Comparison of ENCODE assay signal across 1 cellular context in the genomic region with DNA sequence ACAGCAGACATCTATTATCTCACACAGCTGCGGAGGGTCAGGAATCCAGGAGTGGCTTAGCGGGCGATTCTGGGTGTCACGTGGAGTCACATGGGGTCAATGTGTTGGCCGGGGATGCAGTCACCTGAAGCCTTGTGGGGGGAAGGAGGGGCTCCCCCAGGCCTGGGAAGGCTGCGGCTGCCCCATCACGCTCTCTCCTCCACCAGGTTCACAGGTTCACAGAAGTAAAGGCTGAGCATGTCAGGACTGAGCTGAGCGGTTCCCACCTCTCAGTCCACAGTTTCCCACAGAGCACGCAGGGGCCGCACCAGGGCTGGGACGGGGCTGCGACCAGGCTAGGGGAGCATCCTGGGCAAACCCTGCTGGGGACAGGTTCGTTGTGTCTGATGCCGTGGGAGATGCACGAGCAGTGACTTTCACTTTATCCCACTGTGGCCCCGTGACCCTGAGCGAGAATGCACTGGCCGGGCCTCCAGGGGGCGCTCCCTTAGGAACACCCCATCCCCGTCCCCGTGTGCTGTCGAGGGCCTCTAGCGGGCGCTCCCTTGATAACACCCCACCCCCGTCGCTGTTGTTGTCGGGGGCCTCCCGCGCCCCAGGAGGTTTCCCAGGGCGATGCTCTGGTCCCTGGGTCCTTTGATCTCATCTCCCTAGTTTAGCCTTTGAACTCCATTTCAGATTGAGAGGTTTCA.
TF ChIP-seq lines count a peak whose summit lies in the region.

No MANE protein-coding gene starts in this region.

TF ChIP-seq in GM12878, 131 proteins besides CTCF, POLR2A, EP300 and RAD21 (continued from another document and continues in another):
- no peak for TF ChIP-seq CEBPZ (IDR thresholded peaks at IDR 0.05; ENCODE audit: low read depth, low read length)
- peak; percentile 79 for TF ChIP-seq ATF7 (IDR thresholded peaks at IDR 0.05; ENCODE audit: low read depth)
- TF ChIP-seq RBBP5 (conservative IDR thresholded peaks at IDR 0.05): no peak
- TF ChIP-seq, protein P1, sequence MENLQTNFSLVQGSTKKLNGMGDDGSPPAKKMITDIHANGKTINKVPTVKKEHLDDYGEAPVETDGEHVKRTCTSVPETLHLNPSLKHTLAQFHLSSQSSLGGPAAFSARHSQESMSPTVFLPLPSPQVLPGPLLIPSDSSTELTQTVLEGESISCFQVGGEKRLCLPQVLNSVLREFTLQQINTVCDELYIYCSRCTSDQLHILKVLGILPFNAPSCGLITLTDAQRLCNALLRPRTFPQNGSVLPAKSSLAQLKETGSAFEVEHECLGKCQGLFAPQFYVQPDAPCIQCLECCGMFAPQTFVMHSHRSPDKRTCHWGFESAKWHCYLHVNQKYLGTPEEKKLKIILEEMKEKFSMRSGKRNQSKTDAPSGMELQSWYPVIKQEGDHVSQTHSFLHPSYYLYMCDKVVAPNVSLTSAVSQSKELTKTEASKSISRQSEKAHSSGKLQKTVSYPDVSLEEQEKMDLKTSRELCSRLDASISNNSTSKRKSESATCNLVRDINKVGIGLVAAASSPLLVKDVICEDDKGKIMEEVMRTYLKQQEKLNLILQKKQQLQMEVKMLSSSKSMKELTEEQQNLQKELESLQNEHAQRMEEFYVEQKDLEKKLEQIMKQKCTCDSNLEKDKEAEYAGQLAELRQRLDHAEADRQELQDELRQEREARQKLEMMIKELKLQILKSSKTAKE (IDR thresholded peaks at IDR 0.05; ENCODE audit: low read depth, poor library complexity, severe bottlenecking): peak; percentile 92
- peak; percentile 87 for TF ChIP-seq RELA (IDR thresholded peaks at IDR 0.05; ENCODE audit: borderline replicate concordance, partially characterized antibody)
- TF ChIP-seq TCF7 (IDR thresholded peaks at IDR 0.05; ENCODE audit: borderline replicate concordance): no peak
- TF ChIP-seq, protein P2, sequence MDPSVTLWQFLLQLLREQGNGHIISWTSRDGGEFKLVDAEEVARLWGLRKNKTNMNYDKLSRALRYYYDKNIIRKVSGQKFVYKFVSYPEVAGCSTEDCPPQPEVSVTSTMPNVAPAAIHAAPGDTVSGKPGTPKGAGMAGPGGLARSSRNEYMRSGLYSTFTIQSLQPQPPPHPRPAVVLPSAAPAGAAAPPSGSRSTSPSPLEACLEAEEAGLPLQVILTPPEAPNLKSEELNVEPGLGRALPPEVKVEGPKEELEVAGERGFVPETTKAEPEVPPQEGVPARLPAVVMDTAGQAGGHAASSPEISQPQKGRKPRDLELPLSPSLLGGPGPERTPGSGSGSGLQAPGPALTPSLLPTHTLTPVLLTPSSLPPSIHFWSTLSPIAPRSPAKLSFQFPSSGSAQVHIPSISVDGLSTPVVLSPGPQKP (IDR thresholded peaks at IDR 0.05; ENCODE audit: low read depth, low read length): no peak; the same call in 1 of the 2 replicates
- no peak for TF ChIP-seq ZZZ3 (IDR thresholded peaks at IDR 0.05; ENCODE audit: control insufficient read depth, insufficient read length, low read depth)
- peak; percentile 76; the same call in 1 of the 2 replicates for TF ChIP-seq DPF2 (IDR thresholded peaks at IDR 0.05)
- TF ChIP-seq CREM (IDR thresholded peaks at IDR 0.05; ENCODE audit: low read depth): peak; percentile 69
- TF ChIP-seq SMAD5 (IDR thresholded peaks at IDR 0.05; ENCODE audit: low read depth): no peak
- peak; percentile 77 for TF ChIP-seq MTA2 (IDR thresholded peaks at IDR 0.05; ENCODE audit: low read depth)
- peak; percentile 42; the same call in 1 of the 2 replicates for TF ChIP-seq CHD2 (IDR thresholded peaks at IDR 0.05; ENCODE audit: borderline replicate concordance, low read depth, low read length)
- no peak for TF ChIP-seq MYC (IDR thresholded peaks at IDR 0.05; ENCODE audit: insufficient read depth, insufficient read length, insufficient replicate concordance, low read length, severe bottlenecking)
- no peak for TF ChIP-seq RCOR1 (conservative IDR thresholded peaks at IDR 0.05; ENCODE audit: low read depth, low read length)
- TF ChIP-seq, protein P3, sequence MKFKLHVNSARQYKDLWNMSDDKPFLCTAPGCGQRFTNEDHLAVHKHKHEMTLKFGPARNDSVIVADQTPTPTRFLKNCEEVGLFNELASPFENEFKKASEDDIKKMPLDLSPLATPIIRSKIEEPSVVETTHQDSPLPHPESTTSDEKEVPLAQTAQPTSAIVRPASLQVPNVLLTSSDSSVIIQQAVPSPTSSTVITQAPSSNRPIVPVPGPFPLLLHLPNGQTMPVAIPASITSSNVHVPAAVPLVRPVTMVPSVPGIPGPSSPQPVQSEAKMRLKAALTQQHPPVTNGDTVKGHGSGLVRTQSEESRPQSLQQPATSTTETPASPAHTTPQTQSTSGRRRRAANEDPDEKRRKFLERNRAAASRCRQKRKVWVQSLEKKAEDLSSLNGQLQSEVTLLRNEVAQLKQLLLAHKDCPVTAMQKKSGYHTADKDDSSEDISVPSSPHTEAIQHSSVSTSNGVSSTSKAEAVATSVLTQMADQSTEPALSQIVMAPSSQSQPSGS (IDR thresholded peaks at IDR 0.05; ENCODE audit: low read length): peak; percentile 76
- no peak for TF ChIP-seq MTA3 (IDR thresholded peaks at IDR 0.05; ENCODE audit: borderline replicate concordance, low read length)
- peak; percentile 87 for TF ChIP-seq SMC3 (IDR thresholded peaks at IDR 0.05; ENCODE audit: borderline replicate concordance, low read length)
- TF ChIP-seq STAT3 (IDR thresholded peaks at IDR 0.05; ENCODE audit: low read depth, low read length): 0 out of 2 replicates have a peak, but pooled peaks have one; percentile 28
- TF ChIP-seq ETV6 (conservative IDR thresholded peaks at IDR 0.05 in 1 of 2, IDR thresholded peaks at IDR 0.05 in 1 of 2; ENCODE audit: borderline replicate concordance in 1 of 2, low read depth in 1 of 2): peak in 1 of 2 experiments; percentile 20; a peak in 1 of 4 replicates
- peak; percentile 25; the same call in 1 of the 2 replicates for TF ChIP-seq SIN3A (IDR thresholded peaks at IDR 0.05; ENCODE audit: low read depth, low read length)
- no peak for TF ChIP-seq E2F8 (IDR thresholded peaks at IDR 0.05; ENCODE audit: low read depth, partially characterized antibody)
- peak; percentile 91 for TF ChIP-seq ZNF687 (IDR thresholded peaks at IDR 0.05)
- no peak for TF ChIP-seq PAX8 (IDR thresholded peaks at IDR 0.05)
- TF ChIP-seq, protein P4, sequence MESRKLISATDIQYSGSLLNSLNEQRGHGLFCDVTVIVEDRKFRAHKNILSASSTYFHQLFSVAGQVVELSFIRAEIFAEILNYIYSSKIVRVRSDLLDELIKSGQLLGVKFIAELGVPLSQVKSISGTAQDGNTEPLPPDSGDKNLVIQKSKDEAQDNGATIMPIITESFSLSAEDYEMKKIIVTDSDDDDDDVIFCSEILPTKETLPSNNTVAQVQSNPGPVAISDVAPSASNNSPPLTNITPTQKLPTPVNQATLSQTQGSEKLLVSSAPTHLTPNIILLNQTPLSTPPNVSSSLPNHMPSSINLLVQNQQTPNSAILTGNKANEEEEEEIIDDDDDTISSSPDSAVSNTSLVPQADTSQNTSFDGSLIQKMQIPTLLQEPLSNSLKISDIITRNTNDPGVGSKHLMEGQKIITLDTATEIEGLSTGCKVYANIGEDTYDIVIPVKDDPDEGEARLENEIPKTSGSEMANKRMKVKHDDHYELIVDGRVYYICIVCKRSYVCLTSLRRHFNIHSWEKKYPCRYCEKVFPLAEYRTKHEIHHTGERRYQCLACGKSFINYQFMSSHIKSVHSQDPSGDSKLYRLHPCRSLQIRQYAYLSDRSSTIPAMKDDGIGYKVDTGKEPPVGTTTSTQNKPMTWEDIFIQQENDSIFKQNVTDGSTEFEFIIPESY (IDR thresholded peaks at IDR 0.05): peak; percentile 9; the same call in 1 of the 2 replicates
- peak; percentile 95 for TF ChIP-seq ZNF592 (IDR thresholded peaks at IDR 0.05)
- TF ChIP-seq CBX5 (IDR thresholded peaks at IDR 0.05; ENCODE audit: low read depth): 0 out of 2 replicates have a peak, but pooled peaks have one; percentile 71
